ENCODE assay signal across 1 cellular context in genomic region chr6:101396552-101397173, GRCh38.
TF ChIP-seq lines count a peak whose summit lies in the region.

No MANE protein-coding gene starts in this region.

TF ChIP-seq in HepG2, 621 proteins besides CTCF, POLR2A, EP300 and RAD21 (continued from another document and continues in another):
- TF ChIP-seq, protein P1, sequence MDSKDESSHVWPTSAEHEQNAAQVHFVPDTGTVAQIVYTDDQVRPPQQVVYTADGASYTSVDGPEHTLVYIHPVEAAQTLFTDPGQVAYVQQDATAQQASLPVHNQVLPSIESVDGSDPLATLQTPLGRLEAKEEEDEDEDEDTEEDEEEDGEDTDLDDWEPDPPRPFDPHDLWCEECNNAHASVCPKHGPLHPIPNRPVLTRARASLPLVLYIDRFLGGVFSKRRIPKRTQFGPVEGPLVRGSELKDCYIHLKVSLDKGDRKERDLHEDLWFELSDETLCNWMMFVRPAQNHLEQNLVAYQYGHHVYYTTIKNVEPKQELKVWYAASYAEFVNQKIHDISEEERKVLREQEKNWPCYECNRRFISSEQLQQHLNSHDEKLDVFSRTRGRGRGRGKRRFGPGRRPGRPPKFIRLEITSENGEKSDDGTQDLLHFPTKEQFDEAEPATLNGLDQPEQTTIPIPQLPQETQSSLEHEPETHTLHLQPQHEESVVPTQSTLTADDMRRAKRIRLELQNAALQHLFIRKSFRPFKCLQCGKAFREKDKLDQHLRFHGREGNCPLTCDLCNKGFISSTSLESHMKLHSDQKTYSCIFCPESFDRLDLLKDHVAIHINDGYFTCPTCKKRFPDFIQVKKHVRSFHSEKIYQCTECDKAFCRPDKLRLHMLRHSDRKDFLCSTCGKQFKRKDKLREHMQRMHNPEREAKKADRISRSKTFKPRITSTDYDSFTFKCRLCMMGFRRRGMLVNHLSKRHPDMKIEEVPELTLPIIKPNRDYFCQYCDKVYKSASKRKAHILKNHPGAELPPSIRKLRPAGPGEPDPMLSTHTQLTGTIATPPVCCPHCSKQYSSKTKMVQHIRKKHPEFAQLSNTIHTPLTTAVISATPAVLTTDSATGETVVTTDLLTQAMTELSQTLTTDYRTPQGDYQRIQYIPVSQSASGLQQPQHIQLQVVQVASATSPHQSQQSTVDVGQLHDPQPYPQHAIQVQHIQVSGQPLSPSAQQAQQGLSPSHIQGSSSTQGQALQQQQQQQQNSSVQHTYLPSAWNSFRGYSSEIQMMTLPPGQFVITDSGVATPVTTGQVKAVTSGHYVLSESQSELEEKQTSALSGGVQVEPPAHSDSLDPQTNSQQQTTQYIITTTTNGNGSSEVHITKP (CRISPR knock-in tag; IDR thresholded peaks at IDR 0.05; ENCODE audit: low read depth), result no peak
- TF ChIP-seq ESRRA (CRISPR knock-in tag; IDR thresholded peaks at IDR 0.05; ENCODE audit: low read depth), result no peak
- no peak for TF ChIP-seq FIP1L1 (IDR thresholded peaks at IDR 0.05; ENCODE audit: borderline replicate concordance, insufficient read depth, low read depth, low read length)
- TF ChIP-seq ERF (CRISPR knock-in tag; IDR thresholded peaks at IDR 0.05), result peak; percentile 66; the same call in 1 of the 2 replicates
- TF ChIP-seq ZNF296 (CRISPR knock-in tag; conservative IDR thresholded peaks at IDR 0.05), result no peak
- TF ChIP-seq PAXIP1 (CRISPR knock-in tag; conservative IDR thresholded peaks at IDR 0.05), result no peak
- no peak for TF ChIP-seq GPBP1L1 (CRISPR knock-in tag; IDR thresholded peaks at IDR 0.05)
- TF ChIP-seq TBL1XR1 (IDR thresholded peaks at IDR 0.05; ENCODE audit: borderline replicate concordance, low read length, partially characterized antibody), result no peak
- TF ChIP-seq ZBTB14 (CRISPR knock-in tag; IDR thresholded peaks at IDR 0.05), result no peak
- TF ChIP-seq ZNF44 (CRISPR knock-in tag; IDR thresholded peaks at IDR 0.05), result no peak
- TF ChIP-seq, protein P2, sequence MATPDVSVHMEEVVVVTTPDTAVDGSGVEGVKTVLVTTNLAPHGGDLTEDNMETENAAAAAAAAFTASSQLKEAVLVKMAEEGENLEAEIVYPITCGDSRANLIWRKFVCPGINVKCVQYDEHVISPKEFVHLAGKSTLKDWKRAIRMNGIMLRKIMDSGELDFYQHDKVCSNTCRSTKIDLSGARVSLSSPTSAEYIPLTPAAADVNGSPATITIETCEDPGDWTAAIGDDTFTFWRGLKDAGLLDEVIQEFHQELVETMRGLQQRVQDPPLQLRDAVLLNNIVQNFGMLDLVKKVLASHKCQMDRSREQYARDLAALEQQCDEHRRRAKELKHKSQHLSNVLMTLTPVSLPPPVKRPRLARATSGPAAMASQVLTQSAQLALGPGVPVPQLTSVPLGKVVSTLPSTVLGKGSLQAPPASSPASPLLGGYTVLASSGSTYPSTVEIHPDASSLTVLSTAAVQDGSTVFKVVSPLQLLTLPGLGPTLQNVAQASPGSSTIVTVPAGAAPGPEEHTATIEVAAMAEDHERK (CRISPR knock-in tag; IDR thresholded peaks at IDR 0.05; ENCODE audit: low read depth), result no peak
- TF ChIP-seq, protein P3, sequence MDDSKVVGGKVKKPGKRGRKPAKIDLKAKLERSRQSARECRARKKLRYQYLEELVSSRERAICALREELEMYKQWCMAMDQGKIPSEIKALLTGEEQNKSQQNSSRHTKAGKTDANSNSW (CRISPR knock-in tag; IDR thresholded peaks at IDR 0.05; ENCODE audit: borderline replicate concordance), result no peak
- no peak for TF ChIP-seq ZZZ3 (CRISPR knock-in tag; IDR thresholded peaks at IDR 0.05; ENCODE audit: borderline replicate concordance)
- TF ChIP-seq GATAD1 (CRISPR knock-in tag; IDR thresholded peaks at IDR 0.05), result 0 out of 2 replicates have a peak, but pooled peaks have one; percentile 34
- peak; percentile 37; the same call in 1 of the 2 replicates for TF ChIP-seq ZBED4 (CRISPR knock-in tag; IDR thresholded peaks at IDR 0.05; ENCODE audit: borderline replicate concordance)
- TF ChIP-seq AGO2 (optimal IDR thresholded peaks at IDR 0.05; ENCODE audit: low read depth, low read length), result no peak
- no peak for TF ChIP-seq CCAR2 (optimal IDR thresholded peaks at IDR 0.05; ENCODE audit: low read depth, low read length)
- TF ChIP-seq HOXD1 (CRISPR knock-in tag; IDR thresholded peaks at IDR 0.05), result no peak
- TF ChIP-seq, protein P4, sequence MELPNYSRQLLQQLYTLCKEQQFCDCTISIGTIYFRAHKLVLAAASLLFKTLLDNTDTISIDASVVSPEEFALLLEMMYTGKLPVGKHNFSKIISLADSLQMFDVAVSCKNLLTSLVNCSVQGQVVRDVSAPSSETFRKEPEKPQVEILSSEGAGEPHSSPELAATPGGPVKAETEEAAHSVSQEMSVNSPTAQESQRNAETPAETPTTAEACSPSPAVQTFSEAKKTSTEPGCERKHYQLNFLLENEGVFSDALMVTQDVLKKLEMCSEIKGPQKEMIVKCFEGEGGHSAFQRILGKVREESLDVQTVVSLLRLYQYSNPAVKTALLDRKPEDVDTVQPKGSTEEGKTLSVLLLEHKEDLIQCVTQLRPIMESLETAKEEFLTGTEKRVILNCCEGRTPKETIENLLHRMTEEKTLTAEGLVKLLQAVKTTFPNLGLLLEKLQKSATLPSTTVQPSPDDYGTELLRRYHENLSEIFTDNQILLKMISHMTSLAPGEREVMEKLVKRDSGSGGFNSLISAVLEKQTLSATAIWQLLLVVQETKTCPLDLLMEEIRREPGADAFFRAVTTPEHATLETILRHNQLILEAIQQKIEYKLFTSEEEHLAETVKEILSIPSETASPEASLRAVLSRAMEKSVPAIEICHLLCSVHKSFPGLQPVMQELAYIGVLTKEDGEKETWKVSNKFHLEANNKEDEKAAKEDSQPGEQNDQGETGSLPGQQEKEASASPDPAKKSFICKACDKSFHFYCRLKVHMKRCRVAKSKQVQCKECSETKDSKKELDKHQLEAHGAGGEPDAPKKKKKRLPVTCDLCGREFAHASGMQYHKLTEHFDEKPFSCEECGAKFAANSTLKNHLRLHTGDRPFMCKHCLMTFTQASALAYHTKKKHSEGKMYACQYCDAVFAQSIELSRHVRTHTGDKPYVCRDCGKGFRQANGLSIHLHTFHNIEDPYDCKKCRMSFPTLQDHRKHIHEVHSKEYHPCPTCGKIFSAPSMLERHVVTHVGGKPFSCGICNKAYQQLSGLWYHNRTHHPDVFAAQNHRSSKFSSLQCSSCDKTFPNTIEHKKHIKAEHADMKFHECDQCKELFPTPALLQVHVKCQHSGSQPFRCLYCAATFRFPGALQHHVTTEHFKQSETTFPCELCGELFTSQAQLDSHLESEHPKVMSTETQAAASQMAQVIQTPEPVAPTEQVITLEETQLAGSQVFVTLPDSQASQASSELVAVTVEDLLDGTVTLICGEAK (IDR thresholded peaks at IDR 0.05), result no peak
- TF ChIP-seq, protein P4 (CRISPR knock-in tag; IDR thresholded peaks at IDR 0.05), result no peak
- TF ChIP-seq FOXA1 (IDR thresholded peaks at IDR 0.05), result no peak
- TF ChIP-seq FOXA1 (CRISPR knock-in tag; IDR thresholded peaks at IDR 0.05), result no peak
- no peak for TF ChIP-seq ZNF660 (CRISPR knock-in tag; IDR thresholded peaks at IDR 0.05; ENCODE audit: borderline replicate concordance, low read depth)
- TF ChIP-seq KLF16 (CRISPR knock-in tag; IDR thresholded peaks at IDR 0.05), result peak in 1 of 2 experiments; percentile 86; a peak in 2 of 4 replicates
- no peak for TF ChIP-seq ZNF484 (CRISPR knock-in tag; IDR thresholded peaks at IDR 0.05; ENCODE audit: borderline replicate concordance, low read depth)
